8 cellular contexts compared by ENCODE assay signal in the genomic region with DNA sequence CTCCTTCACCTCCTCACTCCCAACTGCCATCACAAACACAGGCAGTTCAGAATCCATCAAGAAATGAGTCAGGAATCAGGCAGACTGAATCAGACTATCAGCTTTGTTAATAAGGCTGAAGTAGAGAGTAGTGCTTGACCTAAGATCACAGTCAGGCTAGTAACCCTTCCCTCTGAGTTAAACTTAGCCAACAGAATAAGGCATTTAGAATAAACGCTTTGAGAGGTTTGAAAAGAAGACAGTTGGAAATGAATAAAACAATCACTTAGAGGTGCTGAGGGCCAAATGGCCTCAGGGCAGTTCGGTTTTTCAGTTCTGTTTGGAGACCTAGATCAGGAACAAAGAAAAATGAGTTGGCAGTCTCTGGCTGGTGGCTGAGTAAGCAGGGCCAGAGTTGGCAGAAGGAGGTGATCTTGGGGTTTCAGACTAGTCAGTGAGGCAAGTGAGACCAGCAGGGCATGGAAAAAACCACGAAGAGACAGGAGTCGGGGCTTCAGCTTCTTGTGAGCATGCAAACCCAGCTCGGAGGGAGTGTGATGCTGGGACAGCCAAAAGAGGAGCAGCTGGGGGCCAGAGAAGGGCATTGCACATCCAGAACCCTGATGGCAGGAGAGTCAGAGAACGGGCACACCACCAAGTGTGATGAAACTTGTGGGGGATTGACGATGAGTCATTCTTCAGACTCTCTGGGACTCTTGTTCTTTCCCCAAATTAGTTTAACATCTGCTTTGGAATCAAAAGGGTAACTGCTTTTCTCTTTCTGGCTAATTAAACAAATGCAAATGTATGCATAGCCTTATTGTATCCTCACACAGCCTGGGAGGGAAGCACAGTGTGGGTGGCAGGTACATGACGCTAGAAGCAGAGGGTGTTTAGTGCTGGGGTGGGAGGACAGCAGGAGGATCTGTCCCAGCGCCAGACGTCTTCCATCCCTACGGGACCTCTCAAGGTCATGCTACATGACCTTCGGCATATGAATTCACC. TPM values are rescaled to one million over a fixed set of nuclear protein-coding genes. Genes with fewer than 3 reads are reported as not detected.
DNase-seq lines count a peak whose midpoint lies in the region; ATAC-seq and TF ChIP-seq lines count a peak whose summit lies in the region.

No MANE protein-coding gene starts in this region.

- H3K27ac ChIP-seq in GM23338 (ENCODE audit: low read depth) = 0 out of 2 replicates have a peak overlapping the region, but pooled peaks have one; percentile 22
- no peak overlapping the region for H3K27ac ChIP-seq in mesendoderm (ENCODE audit: low read depth, low read length)
- H3K27ac ChIP-seq in uterus = peak overlapping the region; percentile 74 to 87

- H3K27me3 ChIP-seq in GM23338 (ENCODE audit: insufficient read depth) (no peaks in the 10 kb centered on the region), mesendoderm (ENCODE audit: insufficient read depth, low read length, poor library complexity) (no peaks in the 10 kb centered on the region), uterus (no peaks in the 10 kb centered on the region)

- DNase-seq in G401 (ENCODE audit: low spot score) (peak; percentile 75), GM23338 (ENCODE audit: low spot score) (peak; percentile 27), NOMO-1 (lab: John Stamatoyannopoulos, UW; ENCODE audit: unreplicated experiment in 2 of 2) (peak; percentile 78 to 88), cerebellar cortex (ENCODE audit: low spot score) (peak; percentile 74), mesendoderm (no peak), uterus (peak; percentile 94 to 95)
- no peak for DNase-seq in activated T-helper 1 cell treated with anti-CD3 and anti-CD28 coated beads, Interleukin-12 subunit alpha, Interleukin-12 subunit beta, Interleukin-2, Interleukin-4 antibody, amounts not matched to agents 30 ng/mL and 10 ng/mL and 1 ng/mL, durations not matched to agents 14 hours and 24 hours and 36 hours (ENCODE audit: low spot score)

- no peak overlapping the region for H3K23ac ChIP-seq in mesendoderm (ENCODE audit: low read length)

- no peak overlapping the region for H3K9ac ChIP-seq in mesendoderm (ENCODE audit: low read length)

- H3K36me3 ChIP-seq in GM23338 (ENCODE audit: insufficient read depth) (no peaks in the 10 kb centered on the region), mesendoderm (ENCODE audit: control insufficient read depth, insufficient read depth, low read length) (no peaks in the 10 kb centered on the region), uterus (no peaks in the 10 kb centered on the region)

- no CpG with 5 or more reads among the region's 12 CpGs for WGBS in mesendoderm (ENCODE audit: extremely low coverage, insufficient coverage, low lambda C conversion rate)

- no peak overlapping the region for H2BK15ac ChIP-seq in mesendoderm (replicated peaks; ENCODE audit: low read depth)

- peaks cover 13% of the 10 kb centered on the region for H3K4me1 Mint-ChIP-seq in GM23338
- H3K4me1 Mint-ChIP-seq in activated T-helper 1 cell treated with anti-CD3 and anti-CD28 coated beads, Interleukin-12 subunit alpha, Interleukin-12 subunit beta, Interleukin-2, Interleukin-4 antibody, amounts not matched to agents 30 ng/mL and 10 ng/mL and 1 ng/mL, durations not matched to agents 14 hours and 24 hours and 36 hours (ENCODE audit: low read depth) = peaks cover 7% of the 10 kb centered on the region

- H2BK5ac ChIP-seq in mesendoderm (ENCODE audit: low read length) = no peak overlapping the region

- H3K4me3 Mint-ChIP-seq in GM23338 = no peak overlapping the region
- no peak overlapping the region for H3K4me3 Mint-ChIP-seq in activated T-helper 1 cell treated with anti-CD3 and anti-CD28 coated beads, Interleukin-12 subunit alpha, Interleukin-12 subunit beta, Interleukin-2, Interleukin-4 antibody, amounts not matched to agents 30 ng/mL and 10 ng/mL and 1 ng/mL, durations not matched to agents 14 hours and 24 hours and 36 hours

- H4K8ac ChIP-seq in mesendoderm (ENCODE audit: low read depth, low read length) = no peak overlapping the region

- H3K36me3 Mint-ChIP-seq in GM23338 (ENCODE audit: low read depth) = no peaks in the 10 kb centered on the region
- no peaks in the 10 kb centered on the region for H3K36me3 Mint-ChIP-seq in activated T-helper 1 cell treated with anti-CD3 and anti-CD28 coated beads, Interleukin-12 subunit alpha, Interleukin-12 subunit beta, Interleukin-2, Interleukin-4 antibody, amounts not matched to agents 30 ng/mL and 10 ng/mL and 1 ng/mL, durations not matched to agents 14 hours and 24 hours and 36 hours (ENCODE audit: low read depth)

- no peak overlapping the region for H3K4ac ChIP-seq in mesendoderm (ENCODE audit: low read depth, low read length)

- no peak overlapping the region for H3K56ac ChIP-seq in mesendoderm (ENCODE audit: low read length)

- H3K4me1 ChIP-seq in GM23338 (ENCODE audit: insufficient read depth) (peaks cover 16% of the 10 kb centered on the region; the same call in 1 of the 2 replicates), mesendoderm (ENCODE audit: control insufficient read depth, low read depth, low read length) (no peaks in the 10 kb centered on the region), uterus (peaks cover 5 to 16% of the 10 kb centered on the region in 2 donors)

- H4K5ac ChIP-seq in mesendoderm (ENCODE audit: low read length) = peak overlapping the region; percentile 19

- H3K4me3 ChIP-seq in GM23338 = no peak overlapping the region
- no peak overlapping the region for H3K4me3 ChIP-seq in mesendoderm (ENCODE audit: low read length)
- H3K4me3 ChIP-seq in uterus = no peak overlapping the region

- no peaks in the 10 kb centered on the region for H3K9me3 Mint-ChIP-seq in GM23338
- no peaks in the 10 kb centered on the region for H3K9me3 Mint-ChIP-seq in activated T-helper 1 cell treated with anti-CD3 and anti-CD28 coated beads, Interleukin-12 subunit alpha, Interleukin-12 subunit beta, Interleukin-2, Interleukin-4 antibody, amounts not matched to agents 30 ng/mL and 10 ng/mL and 1 ng/mL, durations not matched to agents 14 hours and 24 hours and 36 hours

- peaks cover 4% of the 10 kb centered on the region for H3K27me3 Mint-ChIP-seq in GM23338 (ENCODE audit: insufficient read depth, low read depth, poor library complexity)
- H3K27me3 Mint-ChIP-seq in activated T-helper 1 cell treated with anti-CD3 and anti-CD28 coated beads, Interleukin-12 subunit alpha, Interleukin-12 subunit beta, Interleukin-2, Interleukin-4 antibody, amounts not matched to agents 30 ng/mL and 10 ng/mL and 1 ng/mL, durations not matched to agents 14 hours and 24 hours and 36 hours (ENCODE audit: insufficient read depth) = peaks cover 3% of the 10 kb centered on the region

- no peaks in the 10 kb centered on the region for H4K20me1 ChIP-seq in GM23338 (replicated peaks; ENCODE audit: insufficient read depth)

- in situ Hi-C loops in G401 (cut with HindIII; ENCODE audit: low sequenced_read_pairs) = no loop called here

- H3K4me2 ChIP-seq in GM23338 = peak overlapping the region; percentile 34; the same call in 1 of the 2 replicates
- no peak overlapping the region for H3K4me2 ChIP-seq in mesendoderm (ENCODE audit: low read length)

- no peaks in the 10 kb centered on the region for H3K79me1 ChIP-seq in mesendoderm (ENCODE audit: low read length)

- TF ChIP-seq CTCF in GM23338 (conservative IDR thresholded peaks at IDR 0.05; ENCODE audit: low read depth in 2 of 2) = no peak
- no peak for TF ChIP-seq CTCF in uterus (IDR thresholded peaks at IDR 0.05)

- no peaks in the 10 kb centered on the region for H3K9me3 ChIP-seq in uterus

- peak overlapping the region; percentile 12; the same call in 1 of the 2 replicates for H2AFZ ChIP-seq in GM23338

- ATAC-seq in GM23338 = peak; percentile 61
- ATAC-seq in HG03442 (IDR thresholded peaks at IDR 0.05; ENCODE audit: unreplicated experiment) = no peak

- H3K79me2 ChIP-seq in GM23338 (replicated peaks; ENCODE audit: insufficient read depth) = no peaks in the 10 kb centered on the region
- no peaks in the 10 kb centered on the region for H3K79me2 ChIP-seq in mesendoderm (ENCODE audit: control insufficient read depth, insufficient read depth, low read length)

- TF ChIP-seq POLR2A in uterus (IDR thresholded peaks at IDR 0.05) = no peak

- intact Hi-C loops in uterus (cut with DNase I; ENCODE audit: low total_unique reads) = no loop called here
- intact Hi-C loops in activated T-helper 1 cell treated with anti-CD3 and anti-CD28 coated beads, Interleukin-12 subunit alpha, Interleukin-12 subunit beta, Interleukin-2, Interleukin-4 antibody, amounts not matched to agents 30 ng/mL and 10 ng/mL and 1 ng/mL, durations not matched to agents 14 hours and 24 hours and 36 hours (cut with micrococcal nuclease) = no loop called here

- no peak overlapping the region for H3K18ac ChIP-seq in mesendoderm (ENCODE audit: low read length)

- H3F3A ChIP-seq in GM23338 (replicated peaks; ENCODE audit: low read depth) = no peaks in the 10 kb centered on the region

- H2AK5ac ChIP-seq in mesendoderm (ENCODE audit: low read length) = no peak overlapping the region

- H3K27ac Mint-ChIP-seq in GM23338 = peak overlapping the region; percentile 43
- no peak overlapping the region for H3K27ac Mint-ChIP-seq in activated T-helper 1 cell treated with anti-CD3 and anti-CD28 coated beads, Interleukin-12 subunit alpha, Interleukin-12 subunit beta, Interleukin-2, Interleukin-4 antibody, amounts not matched to agents 30 ng/mL and 10 ng/mL and 1 ng/mL, durations not matched to agents 14 hours and 24 hours and 36 hours

- no peak overlapping the region for H2BK120ac ChIP-seq in mesendoderm (ENCODE audit: low read depth, low read length)

- no peaks in the 10 kb centered on the region; the same call in 1 of the 2 replicates for H3K9me2 ChIP-seq in GM23338 (ENCODE audit: insufficient read depth)

TF ChIP-seq in GM23338, 12 proteins besides CTCF, POLR2A, EP300 and RAD21 (continues in another document):
- no peak for TF ChIP-seq EZH2 (IDR thresholded peaks at IDR 0.05; ENCODE audit: low read depth, unreplicated experiment)

RNA-seq across cellular contexts. Expression of gene SPECC1, which starts 54.8 kb away (rescaled TPM):
- 0.49 TPM in 1 of 2 replicates, not detected in the other for total RNA-seq in G401 (2014; rRNA removed; shearing (Covaris generic))
- total RNA-seq in GM23338 (2014; rRNA removed; shearing (Covaris generic)) = 89.8 and 101 TPM in 2 replicates
- 41.5 and 42.6 TPM in 2 replicates for polyA plus RNA-seq in GM23338 (2016; fragmentation: Nextera tagmentation; extraction: Ambion mirVana)
- 29.0 TPM for polyA plus RNA-seq in mesendoderm (2013, experiment 1 of 2)
- polyA plus RNA-seq in mesendoderm (2013, experiment 2 of 2) = 30.3 TPM
- total RNA-seq in uterus = 10 to 100 TPM; 22.6 to 63.0 (median 44.0) TPM
- total RNA-seq in activated T-helper 1 cell treated with anti-CD3 and anti-CD28 coated beads, Interleukin-12 subunit alpha, Interleukin-12 subunit beta, Interleukin-2, Interleukin-4 antibody, amounts not matched to agents 30 ng/mL and 10 ng/mL and 1 ng/mL, durations not matched to agents 14 hours and 24 hours and 36 hours = 7.2 and 11.1 TPM in 2 replicates

Comparison
In these comparisons a context has a peak if more than half of its experiments do, and no peak if none do; other contexts are left out.
1. DNase-seq: peak in G401 (single experiment), GM23338 (single experiment), NOMO-1 (2 of 2), cerebellar cortex (single experiment) and uterus (2 of 2); none in mesendoderm (single experiment) and activated T-helper 1 cell treated with anti-CD3 and anti-CD28 coated beads, Interleukin-12 subunit alpha, Interleukin-12 subunit beta, Interleukin-2, Interleukin-4 antibody, amounts not matched to agents 30 ng/mL and 10 ng/mL and 1 ng/mL, durations not matched to agents 14 hours and 24 hours and 36 hours (single experiment).